ENCODE assay signal across 13 cellular contexts in the genomic region with DNA sequence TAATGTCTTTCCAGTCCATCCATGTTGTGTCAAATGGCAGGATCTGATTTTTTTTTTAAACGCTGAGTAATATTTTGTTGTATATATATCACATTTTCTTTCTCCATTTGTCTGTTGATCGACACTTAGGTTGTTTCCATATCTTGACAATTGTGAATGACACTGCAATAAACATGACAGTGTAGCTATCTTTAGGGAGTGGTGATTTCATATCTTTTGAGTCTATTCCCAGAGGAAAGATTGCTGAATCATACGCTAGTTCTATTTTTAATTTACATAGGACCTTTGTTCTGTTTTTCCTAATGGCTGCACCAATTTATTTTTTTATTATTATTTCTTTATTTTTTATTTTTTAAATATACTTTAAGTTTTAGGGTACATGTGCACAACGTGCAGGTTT.
DNase-seq lines count a peak whose midpoint lies in the region; ATAC-seq and TF ChIP-seq lines count a peak whose summit lies in the region.
"Had no signal": no experiment of that assay in that cellular context is flagged by ENCODE, and none has a peak within 500 bp of the region (broad histone marks: within the 10 kb centered on the region; RNA-seq: fewer than 3 reads in every experiment).

No MANE protein-coding gene starts in this region.

- H3K36me3 ChIP-seq in heart left ventricle = no peaks in the 10 kb centered on the region
- H3K36me3 ChIP-seq in right atrium auricular region = no peaks in the 10 kb centered on the region
- H3K36me3 ChIP-seq: BLaER1 treated with 17β-estradiol and CSF1 and Interleukin-3, amounts not matched to agents 10 nM and 100 nM; HAP-1 had no signal

- H3K9me3 ChIP-seq in heart left ventricle (peaks cover 0 to 3% (median 0%) of the 10 kb centered on the region in 12 donors), right atrium auricular region (no peaks in the 10 kb centered on the region)
- H3K9me3 ChIP-seq: BLaER1 treated with 17β-estradiol and CSF1 and Interleukin-3, amounts not matched to agents 10 nM and 100 nM; HAP-1 had no signal

- H3K27ac ChIP-seq in heart left ventricle (peak overlapping the region in 1 of 12 donors; percentile 11), right atrium auricular region (peak overlapping the region in 1 of 2 donors; percentile 45)
- H3K27ac ChIP-seq: BLaER1 treated with 17β-estradiol and CSF1 and Interleukin-3, amounts not matched to agents 10 nM and 100 nM; GM23248 had no signal

- 43 to 54% (median 45%) methylated on average over 4 of the region's 4 CpGs for WGBS in heart left ventricle, 4 donors

- H3K4me1 ChIP-seq in heart left ventricle (peaks cover 0 to 4% (median 0%) of the 10 kb centered on the region in 12 donors), right atrium auricular region (no peaks in the 10 kb centered on the region)
- H3K4me1 ChIP-seq: BLaER1 treated with 17β-estradiol and CSF1 and Interleukin-3, amounts not matched to agents 10 nM and 100 nM had no signal

- intact Hi-C loops in heart left ventricle (cut with DNase I) = no loop called here

- DNase-seq in heart left ventricle = no peak
- DNase-seq in right atrium auricular region (ENCODE audit: low spot score) = no peak
- DNase-seq in COLO829 (ENCODE audit: low spot score) = peak; percentile 10
- DNase-seq in myocyte (ENCODE audit: low read depth) = peak; percentile 1
- no peak for DNase-seq in NCI-H524 treated with DMSO at 0.1 percent for 48 hours (lab: John Stamatoyannopoulos, UW)
- no peak for DNase-seq in stimulated activated CD4-positive, alpha-beta T cell treated with anti-CD3 and anti-CD28 coated beads, Interleukin-4, amount 100 ng/mL, for 1 hour
- DNase-seq: 8988T; CD8-positive, alpha-beta T cell; COR-L47; GM23248 had no signal

- TF ChIP-seq CTCF in heart left ventricle (IDR thresholded peaks at IDR 0.05) (no peak), right atrium auricular region (IDR thresholded peaks at IDR 0.05) (no peak)

- TF ChIP-seq POLR2A in heart left ventricle (IDR thresholded peaks at IDR 0.05) = no peak

- ATAC-seq in heart left ventricle = peak; percentile 55 to 81 (median 72)
- ATAC-seq in HG03135 (IDR thresholded peaks at IDR 0.05; ENCODE audit: unreplicated experiment) = no peak
- ATAC-seq: CD8-positive, alpha-beta T cell had no signal

- H3K27me3 ChIP-seq in heart left ventricle (no peaks in the 10 kb centered on the region), right atrium auricular region (no peaks in the 10 kb centered on the region)
- H3K27me3 ChIP-seq: BLaER1 treated with 17β-estradiol and CSF1 and Interleukin-3, amounts not matched to agents 10 nM and 100 nM had no signal

- H3K4me3 ChIP-seq in heart left ventricle = no peak overlapping the region
- H3K4me3 ChIP-seq in right atrium auricular region = no peak overlapping the region
- H3K4me3 ChIP-seq: BLaER1 treated with 17β-estradiol and CSF1 and Interleukin-3, amounts not matched to agents 10 nM and 100 nM; GM23248; HAP-1 had no signal

Comparison
In these comparisons a context has a peak if more than half of its experiments do, and no peak if none do; other contexts are left out.
1. DNase-seq: peak in COLO829 (single experiment) and myocyte (single experiment); none in heart left ventricle (0 of 5), right atrium auricular region (single experiment), NCI-H524 treated with DMSO at 0.1 percent for 48 hours (single experiment) and stimulated activated CD4-positive, alpha-beta T cell treated with anti-CD3 and anti-CD28 coated beads, Interleukin-4, amount 100 ng/mL, for 1 hour (single experiment).